8 cellular contexts compared by ENCODE assay signal in the genomic region with DNA sequence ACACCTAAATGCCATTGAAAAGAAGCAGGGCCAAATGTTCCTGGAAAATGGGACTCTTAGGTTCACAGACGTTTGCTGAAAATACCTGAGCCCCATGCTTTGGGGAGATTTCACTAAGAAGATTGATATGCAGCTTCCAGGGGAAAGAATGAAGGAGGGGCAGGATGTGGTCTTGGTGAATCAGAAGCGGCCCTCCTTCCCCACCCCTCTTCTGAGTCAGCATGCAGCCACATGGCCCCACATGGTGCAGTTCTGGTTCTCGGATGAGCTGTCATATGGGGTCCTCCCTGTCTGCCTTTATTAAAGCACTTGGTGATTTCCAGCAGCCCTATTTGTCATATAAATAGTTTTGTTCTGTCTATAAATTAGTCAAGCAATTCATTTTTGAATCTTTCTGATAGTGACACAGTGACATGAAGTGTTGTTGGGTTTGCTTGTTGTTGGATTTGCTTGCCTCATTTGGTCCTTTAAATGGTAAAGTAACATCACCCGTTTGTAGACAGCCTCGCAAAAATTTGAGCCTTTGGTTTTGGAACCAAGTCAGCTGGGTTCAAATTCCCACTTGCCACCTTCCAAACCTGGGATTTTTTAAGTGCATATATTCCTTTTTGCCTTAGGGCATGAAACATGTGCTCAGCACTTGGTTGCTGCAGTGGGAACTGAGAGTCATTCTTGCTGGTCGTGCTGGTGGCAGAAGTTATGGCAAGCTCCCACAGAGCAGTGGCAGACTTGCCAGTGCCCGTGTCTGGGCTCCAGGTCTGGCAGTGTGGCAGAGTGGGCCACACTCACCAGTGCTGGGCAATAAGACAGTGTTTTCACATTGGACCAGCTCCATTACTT.
DNase-seq lines count a peak whose midpoint lies in the region; ATAC-seq and TF ChIP-seq lines count a peak whose summit lies in the region.

No MANE protein-coding gene starts in this region.

- H3K4me3 ChIP-seq in tibial artery = no peak overlapping the region

- TF ChIP-seq CTCF in tibial artery (IDR thresholded peaks at IDR 0.05) = no peak

- ATAC-seq in GM18499 (IDR thresholded peaks at IDR 0.05; ENCODE audit: insufficient read depth, unreplicated experiment) (peak; percentile 90), HG02678 (IDR thresholded peaks at IDR 0.05; ENCODE audit: unreplicated experiment) (peak; percentile 100)

- no peaks in the 10 kb centered on the region for H3K36me3 ChIP-seq in tibial artery

- DNase-seq in NOMO-1 treated with DMSO at 0.1 percent for 48 hours (lab: John Stamatoyannopoulos, UW; ENCODE audit: unreplicated experiment) (peak; percentile 96), iPS-NIHi11 (ENCODE audit: low spot score) (peak; percentile 28), tibial artery (no peak), NCI-H1436 treated with DMSO at 0.1 percent for 48 hours (lab: John Stamatoyannopoulos, UW) (no peak)
- peak; percentile 62 for DNase-seq in activated T-cell treated with anti-CD3 and anti-CD28 coated beads, Interleukin-2, amount 50 U/mL, for 1 hour
- DNase-seq in stimulated activated CD8-positive, alpha-beta memory T cell treated with anti-CD3 and anti-CD28 coated beads, Interleukin-7, amount 100 ng/mL, for 1 hour (ENCODE audit: low read depth in 2 of 2) = peak; percentile 46 to 58

- H3K9me3 ChIP-seq in tibial artery = no peaks in the 10 kb centered on the region

- no peaks in the 10 kb centered on the region for H3K4me1 ChIP-seq in tibial artery

- H3K27me3 ChIP-seq in tibial artery = no peaks in the 10 kb centered on the region

- intact Hi-C loops in tibial artery (cut with DNase I; ENCODE audit: low total_unique reads) = no loop called here

- no peak overlapping the region for H3K27ac ChIP-seq in tibial artery

Comparison
In these comparisons a context has a peak if more than half of its experiments do, and no peak if none do; other contexts are left out.
1. DNase-seq: peak in NOMO-1 treated with DMSO at 0.1 percent for 48 hours (single experiment), activated T-cell treated with anti-CD3 and anti-CD28 coated beads, Interleukin-2, amount 50 U/mL, for 1 hour (single experiment), iPS-NIHi11 (single experiment) and stimulated activated CD8-positive, alpha-beta memory T cell treated with anti-CD3 and anti-CD28 coated beads, Interleukin-7, amount 100 ng/mL, for 1 hour (2 of 2); none in tibial artery (0 of 2) and NCI-H1436 treated with DMSO at 0.1 percent for 48 hours (single experiment).